In genomic region chr7:33888206-33888605, GRCh38 we compare ENCODE assay signal across 23 cellular contexts. TPM values are rescaled to one million over a fixed set of nuclear protein-coding genes. Genes with fewer than 3 reads are reported as not detected.
DNase-seq lines count a peak whose midpoint lies in the region; ATAC-seq, FAIRE-seq and TF ChIP-seq lines count a peak whose summit lies in the region.
"Had no signal": no experiment of that assay in that cellular context is flagged by ENCODE, and none has a peak within 500 bp of the region (broad histone marks: within the 10 kb centered on the region; RNA-seq: fewer than 3 reads in every experiment).

No MANE protein-coding gene starts in this region.

- H3K79me2 ChIP-seq in keratinocyte (ENCODE audit: control insufficient read depth, insufficient read depth, low read length), result no peaks in the 10 kb centered on the region

- CTCF ChIA-PET in HEK293 (lab: Yijun Ruan, JAX), result interaction anchor here (0.6 to 1.5 kb wide), 11 partner anchors 15 to 749 kb away, joined by 3 to 5 read pairs (median 3); no protein-coding TSS in a partner anchor

- H2AFZ ChIP-seq in keratinocyte (ENCODE audit: control insufficient read depth, low read length), result no peak overlapping the region
- H2AFZ ChIP-seq: PC-9 had no signal

- H3K36me3 ChIP-seq in HEK293 (ENCODE audit: control insufficient read depth in 2 of 2, insufficient read depth in 1 of 2, low read length in 2 of 2) (no peaks in the 10 kb centered on the region), keratinocyte (ENCODE audit: control insufficient read depth in 2 of 2, extremely low read depth in 1 of 2, insufficient read depth in 2 of 2, low read length in 2 of 2) (no peaks in the 10 kb centered on the region), left lung (no peaks in the 10 kb centered on the region)
- H3K36me3 ChIP-seq: adrenal gland, heart right ventricle, spleen, suprapubic skin had no signal

- H3K4me1 ChIP-seq in HEK293 (ENCODE audit: control insufficient read depth, insufficient read depth, low read length) (no peaks in the 10 kb centered on the region), keratinocyte (ENCODE audit: control insufficient read depth, extremely low read depth, insufficient read depth, low read length) (peaks cover 9% of the 10 kb centered on the region), left lung (no peaks in the 10 kb centered on the region)
- H3K4me1 ChIP-seq: adrenal gland, psoas muscle, spleen, suprapubic skin had no signal

- dilution Hi-C loops in keratinocyte (cut with MboI; ENCODE audit: extremely low pct_ligation_motif_present, low sequenced_read_pairs), result no loop called here

- intact Hi-C loops in left lung (cut with DNase I), result no loop called here

- TF ChIP-seq CTCF in HEK293 (tag by site-specific recombination; IDR thresholded peaks at IDR 0.05), result no peak
- TF ChIP-seq CTCF in keratinocyte (optimal IDR thresholded peaks at IDR 0.05 in 1 of 3, IDR thresholded peaks at IDR 0.05 in 1 of 3, conservative IDR thresholded peaks at IDR 0.05 in 1 of 3; ENCODE audit: extremely low read depth in 1 of 3, insufficient read depth in 2 of 3, low read length in 3 of 3), result no peak
- TF ChIP-seq CTCF in left lung (IDR thresholded peaks at IDR 0.05), result no peak

- FAIRE-seq in keratinocyte (lab: Jason Lieb, UNC), result peak; percentile 90
- FAIRE-seq: GM12892, islet of Langerhans had no signal

- H3K27ac ChIP-seq in HEK293 (ENCODE audit: extremely low read depth, low read depth, low read length) (no peak overlapping the region), angular gyrus (ENCODE audit: low read depth, low read length) (peak overlapping the region; percentile 50), keratinocyte (ENCODE audit: control insufficient read depth, insufficient read depth, low read length) (no peak overlapping the region), left lung (no peak overlapping the region)
- H3K27ac ChIP-seq: adrenal gland, heart right ventricle, PC-9, psoas muscle, spleen, suprapubic skin had no signal

- no peak overlapping the region for H3K9ac ChIP-seq in keratinocyte (ENCODE audit: control insufficient read depth, extremely low read depth, insufficient read depth, low read length)
- H3K9ac ChIP-seq: SK-N-SH had no signal

- POLR2A ChIA-PET in HEK293 (lab: Yijun Ruan, JAX), result interaction anchor here (1.4 kb wide), 1 partner anchor 16 kb away, joined by 4 read pairs; no protein-coding TSS in a partner anchor

- no peak overlapping the region for H3K4me3 ChIP-seq in HEK293 (ENCODE audit: low read depth, low read length)
- H3K4me3 ChIP-seq in keratinocyte (ENCODE audit: control insufficient read depth in 2 of 3, extremely low read depth in 1 of 3, insufficient read depth in 2 of 3, low read depth in 1 of 3, low read length in 3 of 3), result no peak overlapping the region
- no peak overlapping the region for H3K4me3 ChIP-seq in left lung
- H3K4me3 ChIP-seq: adrenal gland, heart right ventricle, PC-9, psoas muscle, spleen, suprapubic skin had no signal

- DNase-seq in Daoy (ENCODE audit: low read depth) (peak; percentile 83), keratinocyte (ENCODE audit: low read depth, low spot score) (peak; percentile 81), NCI-H1092 (lab: John Stamatoyannopoulos, UW) (no peak), iPS-NIHi11 (ENCODE audit: low spot score) (no peak), left lung (no peak)
- DNase-seq: activated CD8-positive, alpha-beta memory T cell treated with anti-CD3 and anti-CD28 coated beads, Interleukin-2, amount 10 ng/mL, durations not matched to agents 7 days and 5 days; activated effector memory CD4-positive, alpha-beta T cell treated with Interleukin-2 at 50 U/mL for 16 hours; adrenal gland; effector CD8-positive, alpha-beta T cell; heart right ventricle; NCI-H187; NCI-H526 treated with DMSO at 0.1 percent for 48 hours; PC-9; psoas muscle; SK-N-SH; spleen; stimulated activated CD8-positive, alpha-beta memory T cell treated with anti-CD3 and anti-CD28 coated beads, Interleukin-4, amount 100 ng/mL, for 48 hours had no signal

- no peaks in the 10 kb centered on the region for H3K9me3 ChIP-seq in HEK293 (ENCODE audit: control insufficient read depth, insufficient read depth, low read depth, low read length)
- no peaks in the 10 kb centered on the region for H3K9me3 ChIP-seq in keratinocyte (ENCODE audit: control insufficient read depth, low read depth, low read length)
- no peaks in the 10 kb centered on the region for H3K9me3 ChIP-seq in left lung
- H3K9me3 ChIP-seq: adrenal gland, heart right ventricle, psoas muscle, SK-N-SH, spleen, suprapubic skin had no signal

- H4K20me1 ChIP-seq in keratinocyte (ENCODE audit: control insufficient read depth, extremely low read depth, insufficient read depth, low read length), result no peaks in the 10 kb centered on the region

- H3K9me1 ChIP-seq in keratinocyte (ENCODE audit: control insufficient read depth, extremely low read depth, insufficient read depth, low read length), result no peaks in the 10 kb centered on the region

- H3K4me2 ChIP-seq in keratinocyte (ENCODE audit: control insufficient read depth, extremely low read depth, insufficient read depth, low read depth, low read length), result no peak overlapping the region
- H3K4me2 ChIP-seq: PC-9, SK-N-SH had no signal

- ATAC-seq in GM18502 (IDR thresholded peaks at IDR 0.05; ENCODE audit: poor library complexity, unreplicated experiment) (no peak), left lung (no peak)
- ATAC-seq: activated CD8-positive, alpha-beta memory T cell treated with anti-CD3 and anti-CD28 coated beads, Interleukin-2, amount 10 ng/mL, durations not matched to agents 7 days and 5 days; heart right ventricle; psoas muscle had no signal

- H3K27me3 ChIP-seq in keratinocyte (ENCODE audit: control insufficient read depth, extremely low read depth, insufficient read depth, low read length) (no peaks in the 10 kb centered on the region), left lung (no peaks in the 10 kb centered on the region)
- H3K27me3 ChIP-seq: adrenal gland, spleen, suprapubic skin had no signal

TF ChIP-seq in HEK293, 187 proteins besides CTCF, POLR2A, EP300 and RAD21:
- TF ChIP-seq OSR2 (tag by site-specific recombination; IDR thresholded peaks at IDR 0.05), result peak; percentile 60; the same call in 1 of the 2 replicates
- no peak for TF ChIP-seq ZEB2 (tag by site-specific recombination; IDR thresholded peaks at IDR 0.05)
- TF ChIP-seq YY1 (tag by site-specific recombination; IDR thresholded peaks at IDR 0.05), result no peak

RNA-seq across cellular contexts. Expression of gene BMPER, which starts 17.1 kb away (rescaled TPM):
- 0.09 and 1.6 TPM in 2 replicates for total RNA-seq in Daoy (2014; rRNA removed; shearing (Covaris generic))
- polyA plus RNA-seq in keratinocyte, result 0.57 to 0.67 TPM (median 0.58 TPM) in 3 replicates
- polyA plus RNA-seq in keratinocyte (2011; ENCODE audit: low read depth), result 0.45 TPM
- polyA plus RNA-seq in keratinocyte (2011; cell fraction: cytosol; rRNA removed), result 0.68 and 0.69 TPM in 2 replicates
- 2.7 and 4.9 TPM in 2 replicates for polyA plus RNA-seq in keratinocyte (2011; cell fraction: nucleus; rRNA removed)
- 0.25 and 0.58 TPM in 2 replicates for polyA plus RNA-seq in keratinocyte (2012; ENCODE audit: low replicate concordance)
- 0.59 to 2.4 TPM (median 1.5 TPM) in 3 replicates for polyA minus RNA-seq in keratinocyte
- polyA minus RNA-seq in keratinocyte (2011; cell fraction: cytosol; rRNA and poly(A)+ RNA removed), result not detected
- 2.6 and 7.1 TPM in 2 replicates for polyA minus RNA-seq in keratinocyte (2011; cell fraction: nucleus; rRNA and poly(A)+ RNA removed)
- total RNA-seq in left lung, result 1 to 10 TPM; 7.4 to 7.7 TPM
- total RNA-seq: activated CD8-positive, alpha-beta memory T cell treated with anti-CD3 and anti-CD28 coated beads, Interleukin-2, amount 10 ng/mL, durations not matched to agents 7 days and 5 days had no signal

Comparison
In these comparisons a context has a peak if more than half of its experiments do, and no peak if none do; other contexts are left out.
1. DNase-seq: peak in Daoy (single experiment) and keratinocyte (single experiment); none in NCI-H1092 (single experiment), iPS-NIHi11 (single experiment) and left lung (0 of 2).